ENCODE assay signal across 8 cellular contexts in the genomic region with DNA sequence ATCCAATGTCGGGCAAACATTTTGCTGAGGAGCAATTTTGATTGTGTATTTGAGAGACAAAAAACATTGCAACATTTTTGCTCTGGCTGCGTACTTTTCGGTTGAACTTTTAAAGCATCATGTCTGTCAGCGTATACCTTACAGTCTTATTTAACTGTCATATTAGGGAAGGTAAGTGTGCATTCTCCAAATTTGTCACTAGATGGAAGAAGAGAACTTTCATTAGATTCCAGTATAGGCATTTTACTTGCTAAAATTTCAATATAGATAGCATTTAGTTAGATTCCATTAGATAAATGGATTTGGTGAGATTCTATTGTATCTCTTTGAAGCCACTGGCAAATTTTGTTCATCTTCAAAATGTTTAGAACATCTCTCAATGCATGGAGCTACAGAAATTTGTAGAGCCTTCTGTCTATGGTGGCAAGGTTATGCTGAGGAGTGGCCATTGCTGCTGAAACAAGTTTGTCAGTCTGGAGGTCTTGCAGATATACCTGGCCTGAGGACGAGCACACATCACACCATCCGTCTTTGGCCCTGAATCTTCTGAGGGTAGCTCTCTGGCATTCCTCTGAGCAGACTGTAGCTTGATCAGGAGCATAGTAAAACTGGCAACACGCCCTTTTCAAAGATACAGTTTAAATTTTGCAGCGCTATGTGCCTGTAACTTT.
A peak's percentile ranks its signal among the peaks of the same experiment; 100 is the strongest.
DNase-seq lines count a peak whose midpoint lies in the region; TF ChIP-seq lines count a peak whose summit lies in the region.

No MANE protein-coding gene starts in this region.

- intact Hi-C loops in CD14-positive monocyte (cut with micrococcal nuclease): no loop called here

- H3K4me1 ChIP-seq in KMS-11 (ENCODE audit: low read depth, poor library complexity, severe bottlenecking): no peaks in the 10 kb centered on the region
- no peaks in the 10 kb centered on the region for H3K4me1 ChIP-seq in liver (ENCODE audit: control insufficient read depth in 4 of 4, insufficient read depth in 4 of 4, low read length in 3 of 4)

- no peaks in the 10 kb centered on the region for H3K4me1 Mint-ChIP-seq in immature natural killer cell
- no peaks in the 10 kb centered on the region for H3K4me1 Mint-ChIP-seq in CD14-positive monocyte

- H3K36me3 ChIP-seq in KMS-11 (ENCODE audit: insufficient read depth) (no peaks in the 10 kb centered on the region), WERI-Rb-1 (no peaks in the 10 kb centered on the region), liver (ENCODE audit: control insufficient read depth in 4 of 4, insufficient read depth in 3 of 4, low read depth in 1 of 4, low read length in 3 of 4) (no peaks in the 10 kb centered on the region)

- no peak overlapping the region for H2AFZ ChIP-seq in KMS-11 (ENCODE audit: low read depth)

- peak; percentile 75 to 83 for TF ChIP-seq RAD21 in liver (IDR thresholded peaks at IDR 0.05)

- H3K4me3 ChIP-seq in KMS-11 (IDR thresholded peaks at IDR 0.05; ENCODE audit: insufficient read depth, low read depth, low read length): no peak overlapping the region
- H3K4me3 ChIP-seq in WERI-Rb-1 (ENCODE audit: low read depth, low read length): no peak overlapping the region
- H3K4me3 ChIP-seq in liver (ENCODE audit: low read depth in 1 of 3, low read length in 3 of 3): no peak overlapping the region

- no peak overlapping the region for H3K4me2 ChIP-seq in KMS-11

- H3K27me3 Mint-ChIP-seq in immature natural killer cell (ENCODE audit: low read depth in 3 of 3): no peaks in the 10 kb centered on the region
- peaks cover 0 to 2% (median 0%) of the 10 kb centered on the region in 3 donors for H3K27me3 Mint-ChIP-seq in CD14-positive monocyte (ENCODE audit: low read depth in 3 of 3)

- no peak overlapping the region for H3K4me3 Mint-ChIP-seq in immature natural killer cell
- no peak overlapping the region for H3K4me3 Mint-ChIP-seq in CD14-positive monocyte

- no peaks in the 10 kb centered on the region for H4K20me1 ChIP-seq in KMS-11 (ENCODE audit: insufficient read depth)

- no peaks in the 10 kb centered on the region for H3K27me3 ChIP-seq in KMS-11 (ENCODE audit: insufficient read depth, low read depth)
- no peaks in the 10 kb centered on the region for H3K27me3 ChIP-seq in WERI-Rb-1 (ENCODE audit: insufficient read depth, low read depth, severe bottlenecking)
- H3K27me3 ChIP-seq in liver (ENCODE audit: control insufficient read depth in 4 of 4, insufficient read depth in 4 of 4, low read length in 3 of 4): no peaks in the 10 kb centered on the region

- H3K36me3 Mint-ChIP-seq in immature natural killer cell (peaks cover 0 to 4% (median 0%) of the 10 kb centered on the region in 3 donors), CD14-positive monocyte (no peaks in the 10 kb centered on the region)

- H3K9me3 Mint-ChIP-seq in immature natural killer cell: peaks cover 4 to 48% (median 24%) of the 10 kb centered on the region in 6 donors
- peaks cover 0 to 2% (median 0%) of the 10 kb centered on the region in 7 donors for H3K9me3 Mint-ChIP-seq in CD14-positive monocyte

- H3K27ac ChIP-seq in KMS-11 (no peak overlapping the region), WERI-Rb-1 (no peak overlapping the region), liver (ENCODE audit: low read depth in 1 of 2, low read length in 2 of 2) (no peak overlapping the region)

- 49% methylated on average over 8 of the region's 8 CpGs for WGBS in liver

- TF ChIP-seq CTCF in KMS-11 (conservative IDR thresholded peaks at IDR 0.05; ENCODE audit: low read depth, low read length): peak; percentile 51
- 0 out of 2 replicates have a peak, but pooled peaks have one; percentile 3 for TF ChIP-seq CTCF in WERI-Rb-1 (IDR thresholded peaks at IDR 0.05; ENCODE audit: low read depth, low read length)
- TF ChIP-seq CTCF in liver (IDR thresholded peaks at IDR 0.05; ENCODE audit: low read depth, low read length, missing input control): peak; percentile 37
- TF ChIP-seq CTCF in CD14-positive monocyte (IDR thresholded peaks at IDR 0.05): no peak

- H3K9me3 ChIP-seq in WERI-Rb-1 (ENCODE audit: severe bottlenecking) (no peaks in the 10 kb centered on the region), liver (ENCODE audit: control insufficient read depth in 4 of 4, low read length in 3 of 4) (no peaks in the 10 kb centered on the region)

- no peak overlapping the region for H3K27ac Mint-ChIP-seq in immature natural killer cell
- H3K27ac Mint-ChIP-seq in CD14-positive monocyte: no peak overlapping the region

- H3K9ac ChIP-seq in KMS-11: no peak overlapping the region
- H3K9ac ChIP-seq in liver (ENCODE audit: low read depth in 1 of 2, low read length in 2 of 2): no peak overlapping the region

- DNase-seq in EH (ENCODE audit: low read depth): peak; percentile 4
- no peak for DNase-seq in WERI-Rb-1
- DNase-seq in immature natural killer cell: no peak
- no peak for DNase-seq in NK-92 (lab: John Stamatoyannopoulos, UW; ENCODE audit: unreplicated experiment)
- DNase-seq in activated effector memory CD4-positive, alpha-beta T cell treated with Interleukin-2 at 50 U/mL for 16 hours: no peak
- no peak for DNase-seq in CD14-positive monocyte (ENCODE audit: low spot score)

- no peaks in the 10 kb centered on the region for H3K79me2 ChIP-seq in KMS-11 (ENCODE audit: insufficient read depth, low read depth)

TF ChIP-seq in liver, 16 proteins besides CTCF, POLR2A, EP300 and RAD21:
- TF ChIP-seq FOXA1 (IDR thresholded peaks at IDR 0.05): no peak
- no peak for TF ChIP-seq SP1 (IDR thresholded peaks at IDR 0.05)
- no peak for TF ChIP-seq EGR1 (IDR thresholded peaks at IDR 0.05; ENCODE audit: low read depth in 2 of 2)
- no peak for TF ChIP-seq FOXA2 (IDR thresholded peaks at IDR 0.05)
- TF ChIP-seq JUND (IDR thresholded peaks at IDR 0.05): no peak
- no peak for TF ChIP-seq HNF4A (conservative IDR thresholded peaks at IDR 0.05)
- TF ChIP-seq, protein P1, sequence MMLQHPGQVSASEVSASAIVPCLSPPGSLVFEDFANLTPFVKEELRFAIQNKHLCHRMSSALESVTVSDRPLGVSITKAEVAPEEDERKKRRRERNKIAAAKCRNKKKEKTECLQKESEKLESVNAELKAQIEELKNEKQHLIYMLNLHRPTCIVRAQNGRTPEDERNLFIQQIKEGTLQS (IDR thresholded peaks at IDR 0.05): no peak
- TF ChIP-seq, protein P2, sequence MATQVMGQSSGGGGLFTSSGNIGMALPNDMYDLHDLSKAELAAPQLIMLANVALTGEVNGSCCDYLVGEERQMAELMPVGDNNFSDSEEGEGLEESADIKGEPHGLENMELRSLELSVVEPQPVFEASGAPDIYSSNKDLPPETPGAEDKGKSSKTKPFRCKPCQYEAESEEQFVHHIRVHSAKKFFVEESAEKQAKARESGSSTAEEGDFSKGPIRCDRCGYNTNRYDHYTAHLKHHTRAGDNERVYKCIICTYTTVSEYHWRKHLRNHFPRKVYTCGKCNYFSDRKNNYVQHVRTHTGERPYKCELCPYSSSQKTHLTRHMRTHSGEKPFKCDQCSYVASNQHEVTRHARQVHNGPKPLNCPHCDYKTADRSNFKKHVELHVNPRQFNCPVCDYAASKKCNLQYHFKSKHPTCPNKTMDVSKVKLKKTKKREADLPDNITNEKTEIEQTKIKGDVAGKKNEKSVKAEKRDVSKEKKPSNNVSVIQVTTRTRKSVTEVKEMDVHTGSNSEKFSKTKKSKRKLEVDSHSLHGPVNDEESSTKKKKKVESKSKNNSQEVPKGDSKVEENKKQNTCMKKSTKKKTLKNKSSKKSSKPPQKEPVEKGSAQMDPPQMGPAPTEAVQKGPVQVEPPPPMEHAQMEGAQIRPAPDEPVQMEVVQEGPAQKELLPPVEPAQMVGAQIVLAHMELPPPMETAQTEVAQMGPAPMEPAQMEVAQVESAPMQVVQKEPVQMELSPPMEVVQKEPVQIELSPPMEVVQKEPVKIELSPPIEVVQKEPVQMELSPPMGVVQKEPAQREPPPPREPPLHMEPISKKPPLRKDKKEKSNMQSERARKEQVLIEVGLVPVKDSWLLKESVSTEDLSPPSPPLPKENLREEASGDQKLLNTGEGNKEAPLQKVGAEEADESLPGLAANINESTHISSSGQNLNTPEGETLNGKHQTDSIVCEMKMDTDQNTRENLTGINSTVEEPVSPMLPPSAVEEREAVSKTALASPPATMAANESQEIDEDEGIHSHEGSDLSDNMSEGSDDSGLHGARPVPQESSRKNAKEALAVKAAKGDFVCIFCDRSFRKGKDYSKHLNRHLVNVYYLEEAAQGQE (IDR thresholded peaks at IDR 0.05): no peak
- TF ChIP-seq, protein P3, sequence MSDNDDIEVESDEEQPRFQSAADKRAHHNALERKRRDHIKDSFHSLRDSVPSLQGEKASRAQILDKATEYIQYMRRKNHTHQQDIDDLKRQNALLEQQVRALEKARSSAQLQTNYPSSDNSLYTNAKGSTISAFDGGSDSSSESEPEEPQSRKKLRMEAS (IDR thresholded peaks at IDR 0.05): no peak
- no peak for TF ChIP-seq YY1 (IDR thresholded peaks at IDR 0.05)
- TF ChIP-seq RXRA (IDR thresholded peaks at IDR 0.05): no peak
- TF ChIP-seq GABPA (IDR thresholded peaks at IDR 0.05 in 1 of 2, conservative IDR thresholded peaks at IDR 0.05 in 1 of 2): no peak
- TF ChIP-seq NR2F2 (IDR thresholded peaks at IDR 0.05): no peak
- no peak for TF ChIP-seq TAF1 (conservative IDR thresholded peaks at IDR 0.05)
- TF ChIP-seq HNF4G (IDR thresholded peaks at IDR 0.05): no peak
- TF ChIP-seq, protein P4, sequence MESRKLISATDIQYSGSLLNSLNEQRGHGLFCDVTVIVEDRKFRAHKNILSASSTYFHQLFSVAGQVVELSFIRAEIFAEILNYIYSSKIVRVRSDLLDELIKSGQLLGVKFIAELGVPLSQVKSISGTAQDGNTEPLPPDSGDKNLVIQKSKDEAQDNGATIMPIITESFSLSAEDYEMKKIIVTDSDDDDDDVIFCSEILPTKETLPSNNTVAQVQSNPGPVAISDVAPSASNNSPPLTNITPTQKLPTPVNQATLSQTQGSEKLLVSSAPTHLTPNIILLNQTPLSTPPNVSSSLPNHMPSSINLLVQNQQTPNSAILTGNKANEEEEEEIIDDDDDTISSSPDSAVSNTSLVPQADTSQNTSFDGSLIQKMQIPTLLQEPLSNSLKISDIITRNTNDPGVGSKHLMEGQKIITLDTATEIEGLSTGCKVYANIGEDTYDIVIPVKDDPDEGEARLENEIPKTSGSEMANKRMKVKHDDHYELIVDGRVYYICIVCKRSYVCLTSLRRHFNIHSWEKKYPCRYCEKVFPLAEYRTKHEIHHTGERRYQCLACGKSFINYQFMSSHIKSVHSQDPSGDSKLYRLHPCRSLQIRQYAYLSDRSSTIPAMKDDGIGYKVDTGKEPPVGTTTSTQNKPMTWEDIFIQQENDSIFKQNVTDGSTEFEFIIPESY (IDR thresholded peaks at IDR 0.05): no peak
